Comparison of ENCODE assay signal across 29 cellular contexts in genomic region chr18:13406770-13407169, GRCh38.
"Had no signal": no experiment of that assay in that cellular context is flagged by ENCODE, and none has a peak within 500 bp of the region (broad histone marks: within the 10 kb centered on the region; RNA-seq: fewer than 3 reads in every experiment).

No MANE protein-coding gene starts in this region.

- H3K9me3 ChIP-seq: lower lobe of right lung, right atrium auricular region had no signal

- DNase-seq: activated CD4-positive, alpha-beta T cell treated with anti-CD3 and anti-CD28 coated beads for 4 hours; activated CD4-positive, alpha-beta T cell treated with anti-CD3 and anti-CD28 coated beads, Interleukin-2, amount 50 U/mL, for 4 hours; activated gamma-delta T cell treated with Interleukin-2 at 50 U/mL for 16 hours; activated naive CD8-positive, alpha-beta T cell treated with anti-CD3 and anti-CD28 coated beads, Interleukin-2, amount 50 U/mL, for 24 hours; activated T-cell treated with anti-CD3 and anti-CD28 coated beads, Interleukin-2, amount 50 U/mL, for 24 hours; amygdala; central memory CD4-positive, alpha-beta T cell; endodermal cell; foreskin fibroblast; heart left ventricle; hypothalamus; immature natural killer cell; kidney; left colon; lower lobe of right lung; mesenchymal stem cell; naive thymus-derived CD8-positive, alpha-beta T cell; nucleus accumbens; spleen; stimulated activated CD4-positive, alpha-beta T cell treated with anti-CD3 and anti-CD28 coated beads, Interleukin-2, amount 100 ng/mL, for 48 hours; stimulated activated naive CD4-positive, alpha-beta T cell treated with Interleukin-2 at 50 U/mL for 16 hours; T-helper 9 cell had no signal

- H3K4me3 ChIP-seq: heart left ventricle, lower lobe of right lung, right atrium auricular region, spleen, tibial nerve had no signal

- H3K9me3 Mint-ChIP-seq: activated naive CD4-positive, alpha-beta T cell treated with anti-CD3 and anti-CD28 coated beads, Interleukin-2, amount 50 U/mL, for 24 hours; endodermal cell; neural crest cell had no signal

- H3K36me3 ChIP-seq: heart left ventricle, lower lobe of right lung, right atrium auricular region, spleen had no signal

- H3K4me1 Mint-ChIP-seq: activated naive CD8-positive, alpha-beta T cell treated with anti-CD3 and anti-CD28 coated beads, Interleukin-2, amount 50 U/mL, for 24 hours; endodermal cell; immature natural killer cell had no signal

- H3K27me3 Mint-ChIP-seq: activated naive CD4-positive, alpha-beta T cell treated with anti-CD3 and anti-CD28 coated beads, Interleukin-2, amount 50 U/mL, for 24 hours; activated naive CD8-positive, alpha-beta T cell treated with anti-CD3 and anti-CD28 coated beads, Interleukin-2, amount 50 U/mL, for 24 hours; activated T-cell treated with anti-CD3 and anti-CD28 coated beads, Interleukin-2, amount 50 U/mL, for 24 hours; naive thymus-derived CD8-positive, alpha-beta T cell had no signal

- H3K4me1 ChIP-seq: lower lobe of right lung, right atrium auricular region, spleen, tibial nerve had no signal

- H3K36me3 Mint-ChIP-seq: immature natural killer cell had no signal

- H3K4me3 Mint-ChIP-seq: activated naive CD4-positive, alpha-beta T cell treated with anti-CD3 and anti-CD28 coated beads, Interleukin-2, amount 50 U/mL, for 24 hours; activated naive CD8-positive, alpha-beta T cell treated with anti-CD3 and anti-CD28 coated beads, Interleukin-2, amount 50 U/mL, for 24 hours; activated T-cell treated with anti-CD3 and anti-CD28 coated beads, Interleukin-2, amount 50 U/mL, for 24 hours; endodermal cell; immature natural killer cell; naive thymus-derived CD8-positive, alpha-beta T cell; neural crest cell; T-helper 1 cell treated with Interleukin-12 subunit alpha and Interleukin-12 subunit beta and Interleukin-4 antibody, amounts not matched to agents 30 μg/mL and 1 μg/mL, for 36 hours had no signal

- H3K27ac ChIP-seq: heart left ventricle, lower lobe of right lung, right atrium auricular region, spleen, tibial nerve, VCaP had no signal

- H3K27ac Mint-ChIP-seq: activated naive CD4-positive, alpha-beta T cell treated with anti-CD3 and anti-CD28 coated beads, Interleukin-2, amount 50 U/mL, for 24 hours; activated naive CD8-positive, alpha-beta T cell treated with anti-CD3 and anti-CD28 coated beads, Interleukin-2, amount 50 U/mL, for 24 hours; activated T-cell treated with anti-CD3 and anti-CD28 coated beads, Interleukin-2, amount 50 U/mL, for 24 hours; endodermal cell; immature natural killer cell; T-helper 1 cell treated with Interleukin-12 subunit alpha and Interleukin-12 subunit beta and Interleukin-4 antibody, amounts not matched to agents 30 μg/mL and 1 μg/mL, for 36 hours had no signal

- ATAC-seq: activated naive CD8-positive, alpha-beta T cell treated with anti-CD3 and anti-CD28 coated beads, Interleukin-2, amount 50 U/mL, for 24 hours; esophagus mucosa; left colon; lower lobe of right lung had no signal

- H3K27me3 ChIP-seq: heart left ventricle, right atrium auricular region, spleen, tibial nerve had no signal
